ENCODE assay signal across 16 cellular contexts in the genomic region with DNA sequence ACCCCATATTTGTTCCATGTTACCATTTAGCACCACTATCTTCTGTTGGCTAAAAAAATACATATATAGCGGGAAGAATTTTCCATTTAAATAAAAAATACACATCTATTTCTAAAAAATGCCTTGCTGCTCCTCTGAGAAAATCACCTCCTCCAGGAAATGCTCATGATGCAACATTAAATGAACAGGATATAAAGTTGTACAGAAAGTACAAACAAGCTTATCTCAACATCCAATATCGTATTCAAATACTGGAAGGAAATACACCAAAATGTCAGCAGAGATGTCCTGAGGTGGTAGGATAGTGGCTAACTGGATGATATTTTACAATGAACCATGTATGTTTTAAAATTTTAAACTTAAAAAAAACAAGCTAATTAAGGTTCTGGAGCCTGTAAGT. TPM values are rescaled to one million over a fixed set of nuclear protein-coding genes. Genes with fewer than 3 reads are reported as not detected.
DNase-seq lines count a peak whose midpoint lies in the region; ATAC-seq and TF ChIP-seq lines count a peak whose summit lies in the region.
"Had no signal": no experiment of that assay in that cellular context is flagged by ENCODE, and none has a peak within 500 bp of the region (broad histone marks: within the 10 kb centered on the region; RNA-seq: fewer than 3 reads in every experiment).

No MANE protein-coding gene starts in this region.

- no peak overlapping the region for H2AFZ ChIP-seq in Karpas-422 (ENCODE audit: low read length)

- peak overlapping the region in 1 of 3 donors; percentile 76 for H3K27ac Mint-ChIP-seq in CD4-positive, CD25-positive, alpha-beta regulatory T cell
- peak overlapping the region in 7 of 9 donors; percentile 10 to 75 (median 39) for H3K27ac Mint-ChIP-seq in naive thymus-derived CD4-positive, alpha-beta T cell
- H3K27ac Mint-ChIP-seq: endodermal cell had no signal

- POLR2A ChIA-PET in naive thymus-derived CD4-positive, alpha-beta T cell (lab: Charles Lee): interaction anchor here (0.6 to 2.8 kb wide), 5 partner anchors 14 to 396 kb away, joined by 3 to 8 read pairs (median 5); no protein-coding TSS in a partner anchor

- DNase-seq in CD4-positive, CD25-positive, alpha-beta regulatory T cell: no peak
- DNase-seq in Karpas-422 (no peak), adrenal gland (no peak), ACHN (no peak)
- DNase-seq in naive thymus-derived CD4-positive, alpha-beta T cell: no peak
- DNase-seq: activated CD8-positive, alpha-beta memory T cell treated with anti-CD3 and anti-CD28 coated beads, Interleukin-2, amount 50 U/mL, for 4 hours; endodermal cell; glutamatergic neuron; left colon; NCI-H1417 treated with DMSO at 0.1 percent for 48 hours; NCI-H526; nephron progenitor cell; T1000 had no signal

- no peaks in the 10 kb centered on the region for H4K20me1 ChIP-seq in Karpas-422 (ENCODE audit: insufficient read depth, low read depth, low read length)

- no peaks in the 10 kb centered on the region for H3K9me2 ChIP-seq in Karpas-422 (replicated peaks; ENCODE audit: insufficient read depth, low read length)

- no peaks in the 10 kb centered on the region for H3K36me3 ChIP-seq in CD4-positive, CD25-positive, alpha-beta regulatory T cell (ENCODE audit: control insufficient read depth, insufficient read depth, low read length)
- H3K36me3 ChIP-seq in Karpas-422 (ENCODE audit: insufficient read depth, low read length): peaks cover 73% of the 10 kb centered on the region
- no peaks in the 10 kb centered on the region for H3K36me3 ChIP-seq in adrenal gland (replicated peaks in 1 of 2)
- no peaks in the 10 kb centered on the region for H3K36me3 ChIP-seq in naive thymus-derived CD4-positive, alpha-beta T cell (ENCODE audit: control insufficient read depth in 2 of 3, insufficient read depth in 3 of 3, low read length in 3 of 3)

- H3K79me2 ChIP-seq in Karpas-422 (ENCODE audit: low read length): peaks cover 97% of the 10 kb centered on the region

- intact Hi-C loops in adrenal gland (cut with DNase I): no loop called here
- intact Hi-C loops in naive thymus-derived CD4-positive, alpha-beta T cell (cut with micrococcal nuclease): no loop called here

- in situ Hi-C loops in ACHN (cut with HindIII; ENCODE audit: low pct_ligation_motif_present, low pct_unique_long_range_greater_than_20kb, low sequenced_read_pairs): no loop called here

- ATAC-seq in CD4-positive, CD25-positive, alpha-beta regulatory T cell (ENCODE audit: low read depth in 2 of 2): no peak
- ATAC-seq in naive thymus-derived CD4-positive, alpha-beta T cell: no peak
- ATAC-seq in HG03135 (IDR thresholded peaks at IDR 0.05; ENCODE audit: unreplicated experiment) (no peak), GM18909 (IDR thresholded peaks at IDR 0.05; ENCODE audit: poor library complexity, unreplicated experiment) (no peak)
- ATAC-seq: left colon, sciatic nerve had no signal

- no peaks in the 10 kb centered on the region for H3K9me3 ChIP-seq in CD4-positive, CD25-positive, alpha-beta regulatory T cell (ENCODE audit: control insufficient read depth in 2 of 2, low read length in 2 of 2)
- H3K9me3 ChIP-seq in Karpas-422 (ENCODE audit: low read length): no peaks in the 10 kb centered on the region
- H3K9me3 ChIP-seq in adrenal gland (replicated peaks in 1 of 3): no peaks in the 10 kb centered on the region
- no peaks in the 10 kb centered on the region for H3K9me3 ChIP-seq in naive thymus-derived CD4-positive, alpha-beta T cell (ENCODE audit: control insufficient read depth in 2 of 3, low read length in 3 of 3)

- 45 to 48% (median 47%) methylated on average over 2 of the region's 2 CpGs for WGBS in adrenal gland, 4 donors

- peaks cover 59% of the 10 kb centered on the region for H3K4me1 ChIP-seq in CD4-positive, CD25-positive, alpha-beta regulatory T cell (ENCODE audit: control insufficient read depth, insufficient read depth, low read length, poor library complexity, severe bottlenecking)
- H3K4me1 ChIP-seq in Karpas-422 (ENCODE audit: low read length) (peaks cover 68% of the 10 kb centered on the region), adrenal gland (replicated peaks in 1 of 2) (peaks cover 25 to 67% of the 10 kb centered on the region in 2 donors)
- H3K4me1 ChIP-seq in naive thymus-derived CD4-positive, alpha-beta T cell (ENCODE audit: control insufficient read depth in 2 of 2, insufficient read depth in 2 of 2, low read length in 2 of 2): peaks cover 29 to 38% of the 10 kb centered on the region in 2 donors

- H3K27ac ChIP-seq in CD4-positive, CD25-positive, alpha-beta regulatory T cell (ENCODE audit: insufficient read depth, low read length, poor library complexity, severe bottlenecking): no peak overlapping the region
- H3K27ac ChIP-seq in Karpas-422 (ENCODE audit: low read length) (peak overlapping the region; percentile 34), adrenal gland (peak overlapping the region in 3 of 5 donors; percentile 7 to 48 (median 40))
- H3K27ac ChIP-seq in naive thymus-derived CD4-positive, alpha-beta T cell (ENCODE audit: low read depth, low read length): no peak overlapping the region

- H3K27me3 ChIP-seq in CD4-positive, CD25-positive, alpha-beta regulatory T cell (ENCODE audit: control insufficient read depth, insufficient read depth, low read length): no peaks in the 10 kb centered on the region
- no peaks in the 10 kb centered on the region for H3K27me3 ChIP-seq in Karpas-422 (ENCODE audit: low read length)
- H3K27me3 ChIP-seq in adrenal gland: no peaks in the 10 kb centered on the region
- no peaks in the 10 kb centered on the region for H3K27me3 ChIP-seq in naive thymus-derived CD4-positive, alpha-beta T cell (ENCODE audit: control insufficient read depth in 2 of 2, insufficient read depth in 2 of 2, low read length in 2 of 2)

- H3K4me3 ChIP-seq in CD4-positive, CD25-positive, alpha-beta regulatory T cell (ENCODE audit: low read depth, low read length): peak overlapping the region; percentile 56
- H3K4me3 ChIP-seq in Karpas-422 (ENCODE audit: low read length) (no peak overlapping the region), adrenal gland (no peak overlapping the region)
- H3K4me3 ChIP-seq in naive thymus-derived CD4-positive, alpha-beta T cell (ENCODE audit: low read length): no peak overlapping the region

- no peaks in the 10 kb centered on the region for H3K27me3 Mint-ChIP-seq in CD4-positive, CD25-positive, alpha-beta regulatory T cell
- H3K27me3 Mint-ChIP-seq in naive thymus-derived CD4-positive, alpha-beta T cell: no peaks in the 10 kb centered on the region

- H3K9me3 Mint-ChIP-seq in CD4-positive, CD25-positive, alpha-beta regulatory T cell: no peaks in the 10 kb centered on the region
- H3K9me3 Mint-ChIP-seq in naive thymus-derived CD4-positive, alpha-beta T cell: no peaks in the 10 kb centered on the region
- H3K9me3 Mint-ChIP-seq: endodermal cell, nephron progenitor cell had no signal

- H3K36me3 Mint-ChIP-seq in CD4-positive, CD25-positive, alpha-beta regulatory T cell: peaks cover 18% of the 10 kb centered on the region
- H3K36me3 Mint-ChIP-seq in naive thymus-derived CD4-positive, alpha-beta T cell: peaks cover 5 to 19% (median 15%) of the 10 kb centered on the region in 5 donors

- no peak for TF ChIP-seq CTCF in adrenal gland (IDR thresholded peaks at IDR 0.05)

- no peak for TF ChIP-seq POLR2A in adrenal gland (IDR thresholded peaks at IDR 0.05)

- CTCF ChIA-PET in naive thymus-derived CD4-positive, alpha-beta T cell (lab: Charles Lee): interaction anchor here (0.8 to 1.5 kb wide), 2 partner anchors 16 to 1130 kb away, joined by 3 to 5 read pairs; no protein-coding TSS in a partner anchor

- no peak overlapping the region for H3K9ac ChIP-seq in Karpas-422 (ENCODE audit: low read length)

- peaks cover 24 to 83% (median 64%) of the 10 kb centered on the region in 4 donors for H3K4me1 Mint-ChIP-seq in CD4-positive, CD25-positive, alpha-beta regulatory T cell
- H3K4me1 Mint-ChIP-seq in naive thymus-derived CD4-positive, alpha-beta T cell: peaks cover 44 to 79% (median 69%) of the 10 kb centered on the region in 7 donors

- no peak overlapping the region for H3K4me2 ChIP-seq in Karpas-422 (ENCODE audit: low read depth, low read length, poor library complexity, severe bottlenecking)

- H3K4me3 Mint-ChIP-seq in CD4-positive, CD25-positive, alpha-beta regulatory T cell: peak overlapping the region in 3 of 4 donors; percentile 36 to 51 (median 47)
- H3K4me3 Mint-ChIP-seq in naive thymus-derived CD4-positive, alpha-beta T cell: peak overlapping the region in 8 of 10 donors; percentile 3 to 65 (median 30)
- H3K4me3 Mint-ChIP-seq: endodermal cell, nephron progenitor cell had no signal

RNA-seq across cellular contexts. Expression of a gene that starts 21.3 kb away (rescaled TPM):
- 127 TPM for total RNA-seq in CD4-positive, CD25-positive, alpha-beta regulatory T cell
- polyA plus RNA-seq in CD4-positive, CD25-positive, alpha-beta regulatory T cell: 10 to 100 TPM; 51.4 to 58.0 (median 53.3) TPM
- total RNA-seq in Karpas-422 (2014; rRNA removed; shearing (Covaris generic); ENCODE audit: low replicate concordance): 123 and 352 TPM in 2 replicates
- 100 to 1,000 TPM in 1 of 8 donors, 10 to 100 TPM in 7; 38.7 to 102 (median 75.6) TPM for total RNA-seq in adrenal gland
- polyA plus RNA-seq in adrenal gland: 10 to 100 TPM; 12.0 to 42.2 (median 16.9) TPM
- total RNA-seq in naive thymus-derived CD4-positive, alpha-beta T cell: 100 to 1,000 TPM in 1 of 5 experiments, 10 to 100 TPM in 4; 74.1 to 102 (median 78.7) TPM
- polyA plus RNA-seq in naive thymus-derived CD4-positive, alpha-beta T cell: 10 to 100 TPM; 29.8 to 30.2 TPM

Comparison
In these comparisons a context has a peak if more than half of its experiments do, and no peak if none do; other contexts are left out.
1. H3K27ac ChIP-seq: peak in Karpas-422 (single experiment) and adrenal gland (3 of 5); none in CD4-positive, CD25-positive, alpha-beta regulatory T cell (single experiment) and naive thymus-derived CD4-positive, alpha-beta T cell (single experiment).